ENCODE assay signal across 8 cellular contexts in genomic region chr1:111620412-111620971, GRCh38. TPM values are rescaled to one million over a fixed set of nuclear protein-coding genes. Genes with fewer than 3 reads are reported as not detected.
DNase-seq lines count a peak whose midpoint lies in the region; ATAC-seq and TF ChIP-seq lines count a peak whose summit lies in the region.

No MANE protein-coding gene starts in this region.

- H3K36me3 Mint-ChIP-seq in HFFc6 (ENCODE audit: low read depth): peaks cover 10% of the 10 kb centered on the region; the same call in 1 of the 2 replicates

- peak overlapping the region; percentile 69 for H3K4me2 ChIP-seq in neuronal stem cell (ENCODE audit: insufficient read depth, low read length, poor library complexity, severe bottlenecking)

- no peak overlapping the region for H3K4ac ChIP-seq in neuronal stem cell (ENCODE audit: low read length)

- no peak overlapping the region for H2BK120ac ChIP-seq in neuronal stem cell (ENCODE audit: low read depth, low read length)

- no CpG with 5 or more reads among the region's 15 CpGs for WGBS in neuronal stem cell (ENCODE audit: extremely low coverage in 2 of 2, insufficient read length in 2 of 2, insufficient replicate concordance in 1 of 2), 2 donors

- H3K9me3 ChIP-seq in neuronal stem cell (replicated peaks in 1 of 2; ENCODE audit: control insufficient read depth in 2 of 2, insufficient read depth in 1 of 2, low read depth in 1 of 2, low read length in 2 of 2): no peaks in the 10 kb centered on the region

- no peak overlapping the region for H4K8ac ChIP-seq in neuronal stem cell (ENCODE audit: low read depth, low read length)

- H4K91ac ChIP-seq in neuronal stem cell (ENCODE audit: low read depth, low read length, poor library complexity): no peak overlapping the region

- peaks cover 6% of the 10 kb centered on the region in 2 donors for H3K4me1 ChIP-seq in neuronal stem cell (ENCODE audit: control insufficient read depth in 2 of 2, insufficient read depth in 1 of 2, low read depth in 1 of 2, low read length in 2 of 2)

- no peak overlapping the region for H3K18ac ChIP-seq in neuronal stem cell (ENCODE audit: low read length)

- H3K27ac ChIP-seq in epithelial cell of prostate: peak overlapping the region; percentile 68
- H3K27ac ChIP-seq in neuronal stem cell (replicated peaks; ENCODE audit: low read length): no peak overlapping the region

- ATAC-seq in HG02981 (IDR thresholded peaks at IDR 0.05; ENCODE audit: unreplicated experiment): no peak

- no peaks in the 10 kb centered on the region for H3K27me3 ChIP-seq in neuronal stem cell (ENCODE audit: control insufficient read depth in 3 of 3, insufficient read depth in 3 of 3, low read depth in 1 of 3, low read length in 3 of 3)

- peaks cover 0 to 4% of the 10 kb centered on the region in 2 donors for H3K36me3 ChIP-seq in neuronal stem cell (replicated peaks in 1 of 2; ENCODE audit: control insufficient read depth in 2 of 2, insufficient read depth in 2 of 2, low read length in 2 of 2)

- no peaks in the 10 kb centered on the region for H3K9me3 Mint-ChIP-seq in HFFc6

- peak overlapping the region; percentile 94 for H3K4me3 Mint-ChIP-seq in HFFc6

- H3K9ac ChIP-seq in neuronal stem cell (ENCODE audit: low read depth, low read length, poor library complexity): peak overlapping the region; percentile 91

- H3K4me3 ChIP-seq in neuronal stem cell (ENCODE audit: low read length in 2 of 2): peak overlapping the region; percentile 82 to 93

- DNase-seq in GF-D8 (lab: John Stamatoyannopoulos, UW) (peak; percentile 56), HFFc6 (no peak), SK-N-DZ (ENCODE audit: low spot score) (peak; percentile 48), epithelial cell of prostate (ENCODE audit: low read depth, low spot score) (no peak), neuronal stem cell (ENCODE audit: low spot score) (no peak), mucosa of gallbladder (ENCODE audit: low spot score) (no peak), EL (no peak)

- peak overlapping the region; percentile 85 for H3K27ac Mint-ChIP-seq in HFFc6

- H2BK5ac ChIP-seq in neuronal stem cell (ENCODE audit: low read length): no peak overlapping the region

- TF ChIP-seq CTCF in HFFc6 (IDR thresholded peaks at IDR 0.05): no peak

- H2AFZ ChIP-seq in neuronal stem cell (ENCODE audit: low read length): peak overlapping the region; percentile 98

- no peak overlapping the region for H2BK15ac ChIP-seq in neuronal stem cell (ENCODE audit: low read length)

- peaks cover 47% of the 10 kb centered on the region for H3K4me1 Mint-ChIP-seq in HFFc6 (ENCODE audit: low read depth)

- H3K27me3 Mint-ChIP-seq in HFFc6 (ENCODE audit: insufficient read depth): no peaks in the 10 kb centered on the region

- H2BK12ac ChIP-seq in neuronal stem cell (ENCODE audit: low read length): no peak overlapping the region

- no peak overlapping the region for H3K23ac ChIP-seq in neuronal stem cell (ENCODE audit: low read depth, low read length, poor library complexity)

- H3K79me1 ChIP-seq in neuronal stem cell (ENCODE audit: low read depth, low read length): peaks cover 2% of the 10 kb centered on the region

- no peak overlapping the region for H2AK5ac ChIP-seq in neuronal stem cell (ENCODE audit: low read depth, low read length)

- H3K14ac ChIP-seq in neuronal stem cell (ENCODE audit: low read length): no peak overlapping the region

RNA-seq across cellular contexts. Expression of gene RAP1A, which starts 0.9 kb away (rescaled TPM):
- total RNA-seq in HFFc6 (2021; fragmentation: NEBNext Ultra II Directional; extraction: Animal tissue kit (Norgen Biotek cat#: 25700)): 10 to 100 TPM; 75.7 to 82.9 (median 80.3) TPM
- polyA plus RNA-seq in SK-N-DZ (2014; cell fraction: cytosol; rRNA removed): 14.5 and 16.9 TPM in 2 replicates
- 13.5 and 16.0 TPM in 2 replicates for polyA plus RNA-seq in SK-N-DZ (2014; cell fraction: nucleus; rRNA removed)
- 39.5 TPM for polyA plus RNA-seq in neuronal stem cell (2013, experiment 1 of 2)
- polyA plus RNA-seq in neuronal stem cell (2013, experiment 2 of 2): 39.3 TPM
- total RNA-seq in mucosa of gallbladder: 93.0 TPM

Comparison
In these comparisons a context has a peak if more than half of its experiments do, and no peak if none do; other contexts are left out.
1. DNase-seq: peak in GF-D8 (single experiment) and SK-N-DZ (single experiment); none in HFFc6 (single experiment), epithelial cell of prostate (single experiment), neuronal stem cell (single experiment), mucosa of gallbladder (single experiment) and EL (single experiment).